17 cellular contexts compared by ENCODE assay signal in genomic region chr5:148939676-148940075, GRCh38.
DNase-seq lines count a peak whose midpoint lies in the region; ATAC-seq and FAIRE-seq lines count a peak whose summit lies in the region.
"Had no signal": no experiment of that assay in that cellular context is flagged by ENCODE, and none has a peak within 500 bp of the region (broad histone marks: within the 10 kb centered on the region; RNA-seq: fewer than 3 reads in every experiment).

No MANE protein-coding gene starts in this region.

- peak; percentile 41 for DNase-seq in GM23248
- peak; percentile 67 for DNase-seq in RCC 7860 (ENCODE audit: low spot score)
- DNase-seq in fibroblast of peridontal ligament (ENCODE audit: extremely low read depth), result peak; percentile 75
- peak; percentile 82 for DNase-seq in renal cortical epithelial cell (ENCODE audit: low read depth)
- no peak for DNase-seq in activated CD8-positive, alpha-beta memory T cell treated with anti-CD3 and anti-CD28 coated beads, Interleukin-2, amount 50 U/mL, for 4 hours
- DNase-seq in DMS153 (lab: John Stamatoyannopoulos, UW), result no peak
- DNase-seq: activated CD4-positive, alpha-beta memory T cell treated with anti-CD3 and anti-CD28 coated beads, Interleukin-2, amount 10 ng/mL, durations not matched to agents 7 days and 5 days; CD8-positive, alpha-beta T cell; hypothalamus; left lung; NCI-H446; tibial artery had no signal

- ATAC-seq in HG03432 (IDR thresholded peaks at IDR 0.05; ENCODE audit: unreplicated experiment) (no peak), GM19324 (IDR thresholded peaks at IDR 0.05; ENCODE audit: low FRiP score, unreplicated experiment) (no peak)
- ATAC-seq: activated T-helper 17 cell treated with anti-CD3 and anti-CD28 coated beads, Interleukin-2, amount 50 U/mL, for 72 hours; CD8-positive, alpha-beta T cell; left lung had no signal

- H3K9me3 ChIP-seq in GM23248 (ENCODE audit: low read depth), result no peaks in the 10 kb centered on the region
- H3K9me3 ChIP-seq: left lung, tibial artery had no signal

- whole genome bisulfite sequencing in GM23248 (ENCODE audit: low coverage in 1 of 2, low lambda C conversion rate in 2 of 2, missing lambda C conversion rate in 2 of 2), 2 experiments, result 70 to 87% methylated on average over 1 of the region's 1 CpG

- no peak overlapping the region for H3K27ac ChIP-seq in GM23248
- H3K27ac ChIP-seq: coronary artery, left lung, skin epidermis, tibial artery had no signal

- no peaks in the 10 kb centered on the region for H3F3A ChIP-seq in GM23248 (ENCODE audit: insufficient read depth)

- H3K27me3 ChIP-seq in GM23248 (replicated peaks; ENCODE audit: insufficient read depth), result no peaks in the 10 kb centered on the region
- H3K27me3 ChIP-seq: left lung, tibial artery had no signal

- H3K79me2 ChIP-seq in GM23248 (ENCODE audit: insufficient read depth), result no peaks in the 10 kb centered on the region

- H4K20me1 ChIP-seq in GM23248 (ENCODE audit: insufficient read depth), result no peaks in the 10 kb centered on the region

- no peak overlapping the region for H3K4me3 ChIP-seq in GM23248
- H3K4me3 ChIP-seq: coronary artery, left lung, skin epidermis, tibial artery had no signal

- peak; percentile 74 for FAIRE-seq in RCC 7860 (lab: Jason Lieb, UNC)

- no peaks in the 10 kb centered on the region for H3K4me1 ChIP-seq in GM23248 (ENCODE audit: insufficient read depth)
- H3K4me1 ChIP-seq: left lung, tibial artery had no signal

- H3K36me3 ChIP-seq in GM23248 (ENCODE audit: low read depth), result no peaks in the 10 kb centered on the region
- H3K36me3 ChIP-seq: left lung, tibial artery had no signal

- H3K9ac ChIP-seq in GM23248, result no peak overlapping the region

- H3K4me2 ChIP-seq in GM23248 (ENCODE audit: unreplicated experiment), result no peak overlapping the region

- in situ Hi-C loops in GM23248 (cut with MboI), result no loop called here

- no peaks in the 10 kb centered on the region for H3K9me2 ChIP-seq in GM23248 (ENCODE audit: insufficient read depth)

- no peak overlapping the region for H2AFZ ChIP-seq in GM23248

Comparison
In these comparisons a context has a peak if more than half of its experiments do, and no peak if none do; other contexts are left out.
1. DNase-seq: peak in GM23248 (single experiment), RCC 7860 (single experiment), fibroblast of peridontal ligament (single experiment) and renal cortical epithelial cell (single experiment); none in activated CD8-positive, alpha-beta memory T cell treated with anti-CD3 and anti-CD28 coated beads, Interleukin-2, amount 50 U/mL, for 4 hours (single experiment) and DMS153 (single experiment).